ENCODE assay signal across 19 cellular contexts in the genomic region with DNA sequence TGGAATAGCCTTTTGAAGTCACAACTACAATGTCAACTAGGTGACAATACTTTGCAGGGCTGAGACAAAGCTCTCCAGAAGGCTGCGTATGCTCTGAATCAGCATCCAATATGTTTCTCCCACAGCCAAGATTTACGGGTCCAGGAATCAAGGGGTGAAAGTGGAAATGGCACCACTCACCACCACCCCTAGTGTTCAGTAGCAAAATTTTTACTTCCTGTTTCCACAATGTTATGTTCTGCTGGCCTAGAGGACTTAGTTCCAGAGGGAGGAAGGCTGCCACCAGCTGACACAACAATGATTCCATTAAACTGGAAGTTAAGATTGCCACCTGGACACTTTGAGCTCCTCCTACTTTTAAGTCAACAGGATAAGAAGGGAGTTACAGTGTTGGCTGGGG.
DNase-seq lines count a peak whose midpoint lies in the region; ATAC-seq and TF ChIP-seq lines count a peak whose summit lies in the region.
"Had no signal": no experiment of that assay in that cellular context is flagged by ENCODE, and none has a peak within 500 bp of the region (broad histone marks: within the 10 kb centered on the region; RNA-seq: fewer than 3 reads in every experiment).

No MANE protein-coding gene starts in this region.

- TF ChIP-seq CTCF in OCI-LY7 (conservative IDR thresholded peaks at IDR 0.05; ENCODE audit: low read length) (peak; percentile 56), left ventricle myocardium inferior (IDR thresholded peaks at IDR 0.05; ENCODE audit: borderline replicate concordance) (no peak)

- H3K9me3 ChIP-seq in OCI-LY7 (ENCODE audit: low read length) (peaks cover 10% of the 10 kb centered on the region; the same call in 1 of the 2 replicates), left ventricle myocardium inferior (replicated peaks) (peaks cover 4% of the 10 kb centered on the region)
- H3K9me3 ChIP-seq: MG63, SJCRH30 had no signal

- ATAC-seq in left colon = peak; percentile 71
- ATAC-seq in activated T-cell treated with anti-CD3 and anti-CD28 coated beads, Interleukin-2, amount 50 U/mL, for 72 hours (replicated peaks in 1 of 2) = no peak
- ATAC-seq in GM21360 (IDR thresholded peaks at IDR 0.05; ENCODE audit: unreplicated experiment) = no peak
- no peak for ATAC-seq in activated CD8-positive, alpha-beta memory T cell treated with anti-CD3 and anti-CD28 coated beads, Interleukin-2, amount 10 ng/mL, durations not matched to agents 7 days and 5 days

- H3K27ac ChIP-seq in OCI-LY7 (ENCODE audit: low read depth, low read length, poor library complexity, severe bottlenecking) (no peak overlapping the region), left ventricle myocardium inferior (replicated peaks) (no peak overlapping the region)
- H3K27ac ChIP-seq: RWPE1, SJCRH30 had no signal

- H3K27ac Mint-ChIP-seq in activated T-cell treated with anti-CD3 and anti-CD28 coated beads, Interleukin-2, amount 50 U/mL, for 72 hours = no peak overlapping the region
- H3K27ac Mint-ChIP-seq in activated CD8-positive, alpha-beta memory T cell treated with anti-CD3 and anti-CD28 coated beads, Interleukin-2, amount 10 ng/mL, durations not matched to agents 7 days and 5 days = no peak overlapping the region
- H3K27ac Mint-ChIP-seq: H9 had no signal

- H2AFZ ChIP-seq in OCI-LY7 (ENCODE audit: low read length) = no peak overlapping the region

- H4K20me1 ChIP-seq in OCI-LY7 (ENCODE audit: insufficient read depth, low read length) = no peaks in the 10 kb centered on the region

- in situ Hi-C loops in KBM-7 (cut with MboI; ENCODE audit: low pct_unique_long_range_greater_than_20kb, low sequenced_read_pairs) = no loop called here

- H3K4me1 Mint-ChIP-seq in activated T-cell treated with anti-CD3 and anti-CD28 coated beads, Interleukin-2, amount 50 U/mL, for 72 hours (ENCODE audit: low read depth) = peaks cover 16% of the 10 kb centered on the region
- peaks cover 9% of the 10 kb centered on the region for H3K4me1 Mint-ChIP-seq in activated CD8-positive, alpha-beta memory T cell treated with anti-CD3 and anti-CD28 coated beads, Interleukin-2, amount 10 ng/mL, durations not matched to agents 7 days and 5 days

- peaks cover 13% of the 10 kb centered on the region for H3K27me3 Mint-ChIP-seq in activated T-cell treated with anti-CD3 and anti-CD28 coated beads, Interleukin-2, amount 50 U/mL, for 72 hours (ENCODE audit: low read depth)
- peaks cover 15% of the 10 kb centered on the region for H3K27me3 Mint-ChIP-seq in activated CD8-positive, alpha-beta memory T cell treated with anti-CD3 and anti-CD28 coated beads, Interleukin-2, amount 10 ng/mL, durations not matched to agents 7 days and 5 days

- H3K36me3 ChIP-seq in OCI-LY7 (ENCODE audit: insufficient read depth, low read length) (no peaks in the 10 kb centered on the region; the same call in 1 of the 2 replicates), left ventricle myocardium inferior (no peaks in the 10 kb centered on the region)
- H3K36me3 ChIP-seq: MG63, SJCRH30 had no signal

- DNase-seq in CD1c-positive myeloid dendritic cell (ENCODE audit: extremely low spot score) (peak; percentile 13), KBM-7 (peak; percentile 31), OCI-LY7 (ENCODE audit: low spot score) (no peak), left colon (no peak), left ventricle myocardium inferior (no peak)
- DNase-seq in activated T-cell treated with anti-CD3 and anti-CD28 coated beads, Interleukin-2, amount 50 U/mL, for 72 hours = no peak
- no peak for DNase-seq in activated CD8-positive, alpha-beta memory T cell treated with anti-CD3 and anti-CD28 coated beads, Interleukin-2, amount 10 ng/mL, durations not matched to agents 7 days and 5 days
- DNase-seq: C1 segment of cervical spinal cord, DMS79 treated with DMSO at 0.1 percent for 48 hours, GF-D8, H9, MG63, NCI-H1417, NCI-H2029, NCI-H510A, NCI-H82, SJCRH30 had no signal

- H3K9me2 ChIP-seq in OCI-LY7 (ENCODE audit: insufficient read depth, low read length) = no peaks in the 10 kb centered on the region

- no peaks in the 10 kb centered on the region for H3K79me2 ChIP-seq in OCI-LY7 (ENCODE audit: insufficient read depth, low read depth, low read length)

- POLR2A ChIA-PET in OCI-LY7 (lab: Charles Lee) = interaction anchor here (0.6 to 1.2 kb wide), 3 partner anchors 11 to 57 kb away, joined by 3 read pairs; no protein-coding TSS in a partner anchor

- intact Hi-C loops in OCI-LY7 (cut with micrococcal nuclease; ENCODE audit: unreplicated experiment) (no loop called here), left colon (cut with DNase I, micrococcal nuclease) (loop anchor here in 1 of 2 donors (10.0 kb wide), 1 partner anchor 106 kb away; a partner anchor contains a TSS), left ventricle myocardium inferior (cut with micrococcal nuclease) (loop anchor here (5.0 kb wide), 1 partner anchor 114 kb away; no protein-coding TSS in a partner anchor)

- CTCF ChIA-PET in OCI-LY7 (lab: Charles Lee; ENCODE audit: unreplicated experiment) = no interaction called here
- CTCF ChIA-PET in activated CD8-positive, alpha-beta memory T cell treated with anti-CD3 and anti-CD28 coated beads, Interleukin-2, amount 10 ng/mL, durations not matched to agents 7 days and 5 days (lab: Charles Lee) = no interaction called here

- H3K4me3 ChIP-seq in OCI-LY7 (ENCODE audit: low read depth, low read length, poor library complexity, severe bottlenecking) (no peak overlapping the region), left ventricle myocardium inferior (no peak overlapping the region)
- H3K4me3 ChIP-seq: MG63, SJCRH30 had no signal

- no peaks in the 10 kb centered on the region for H3K9me3 Mint-ChIP-seq in activated T-cell treated with anti-CD3 and anti-CD28 coated beads, Interleukin-2, amount 50 U/mL, for 72 hours
- H3K9me3 Mint-ChIP-seq in activated CD8-positive, alpha-beta memory T cell treated with anti-CD3 and anti-CD28 coated beads, Interleukin-2, amount 10 ng/mL, durations not matched to agents 7 days and 5 days (ENCODE audit: low read depth) = no peaks in the 10 kb centered on the region

- peaks cover 16% of the 10 kb centered on the region for H3K27me3 ChIP-seq in left ventricle myocardium inferior (ENCODE audit: low read depth)
- H3K27me3 ChIP-seq: MG63, SJCRH30 had no signal

- H3K4me2 ChIP-seq in OCI-LY7 (ENCODE audit: low read length) = no peak overlapping the region

- peaks cover 25% of the 10 kb centered on the region for H3K4me1 ChIP-seq in OCI-LY7 (ENCODE audit: insufficient read depth, low read length, poor library complexity, severe bottlenecking)
- H3K4me1 ChIP-seq in left ventricle myocardium inferior = no peaks in the 10 kb centered on the region
- H3K4me1 ChIP-seq: SJCRH30 had no signal

- H3K36me3 Mint-ChIP-seq in activated T-cell treated with anti-CD3 and anti-CD28 coated beads, Interleukin-2, amount 50 U/mL, for 72 hours (ENCODE audit: insufficient read depth in 2 of 2) = no peaks in the 10 kb centered on the region
- H3K36me3 Mint-ChIP-seq in activated CD8-positive, alpha-beta memory T cell treated with anti-CD3 and anti-CD28 coated beads, Interleukin-2, amount 10 ng/mL, durations not matched to agents 7 days and 5 days = no peaks in the 10 kb centered on the region

- BruUV-seq in OCI-LY7 (replicated peaks; lab: Mats Ljungman, UMichigan) = no TSS peak

- H3K4me3 Mint-ChIP-seq in activated T-cell treated with anti-CD3 and anti-CD28 coated beads, Interleukin-2, amount 50 U/mL, for 72 hours = no peak overlapping the region
- H3K4me3 Mint-ChIP-seq in activated CD8-positive, alpha-beta memory T cell treated with anti-CD3 and anti-CD28 coated beads, Interleukin-2, amount 10 ng/mL, durations not matched to agents 7 days and 5 days = no peak overlapping the region
- H3K4me3 Mint-ChIP-seq: H9 had no signal

Comparison
In these comparisons a context has a peak if more than half of its experiments do, and no peak if none do; other contexts are left out.
1. DNase-seq: peak in CD1c-positive myeloid dendritic cell (single experiment) and KBM-7 (single experiment); none in OCI-LY7 (single experiment), left colon (0 of 2), activated T-cell treated with anti-CD3 and anti-CD28 coated beads, Interleukin-2, amount 50 U/mL, for 72 hours (0 of 2), left ventricle myocardium inferior (single experiment) and activated CD8-positive, alpha-beta memory T cell treated with anti-CD3 and anti-CD28 coated beads, Interleukin-2, amount 10 ng/mL, durations not matched to agents 7 days and 5 days (single experiment).